Comparison of ENCODE assay signal across 21 cellular contexts in the genomic region with DNA sequence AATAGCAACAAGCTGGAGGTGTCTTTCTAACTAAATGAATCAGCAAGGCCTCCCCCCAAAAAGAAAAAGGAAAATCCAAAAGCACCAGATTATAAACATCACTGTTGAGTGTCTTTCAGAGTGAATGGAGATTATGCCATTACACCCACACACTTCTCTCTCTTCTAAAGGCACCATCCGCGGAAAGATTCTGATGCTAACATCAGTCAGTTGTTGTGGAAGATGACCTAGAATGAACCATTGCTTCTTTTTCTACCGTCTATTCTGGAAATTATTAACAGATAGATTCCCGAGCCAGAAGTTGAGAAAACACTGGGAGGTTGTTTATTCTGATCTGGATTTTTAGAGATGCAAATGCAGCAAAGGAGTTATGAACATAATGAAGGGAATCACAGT.
"Had no signal": no experiment of that assay in that cellular context is flagged by ENCODE, and none has a peak within 500 bp of the region (broad histone marks: within the 10 kb centered on the region; RNA-seq: fewer than 3 reads in every experiment).

No MANE protein-coding gene starts in this region.

- DNase-seq: activated CD4-positive, alpha-beta T cell treated with anti-CD3 and anti-CD28 coated beads for 48 hours; activated CD4-positive, alpha-beta T cell treated with anti-CD3 and anti-CD28 coated beads, Interleukin-2, amount 50 U/mL, for 4 hours; activated CD4-positive, CD25-positive, alpha-beta regulatory T cell treated with anti-CD3 and anti-CD28 coated beads, Interleukin-2, amount 50 U/mL, for 72 hours; activated CD8-positive, alpha-beta memory T cell treated with anti-CD3 and anti-CD28 coated beads, Interleukin-2, amount 50 U/mL, for 48 hours; activated CD8-positive, alpha-beta T cell treated with anti-CD3 and anti-CD28 coated beads, Interleukin-2, amount 10 ng/mL, durations not matched to agents 7 days and 5 days; activated effector memory CD4-positive, alpha-beta T cell treated with Interleukin-2 at 50 U/mL for 16 hours; activated naive CD4-positive, alpha-beta T cell; activated T-cell treated with anti-CD3 and anti-CD28 coated beads, Interleukin-2, amount 50 U/mL, for 24 hours; anterior cingulate cortex; cerebellar nuclear complex; NCI-H1048; NCI-H146; NCI-H187 treated with DMSO at 0.1 percent for 48 hours; NCI-H2081 treated with DMSO at 0.1 percent for 48 hours; NCI-H446; NCI-H524; PC-3; SHP77 treated with DMSO at 0.1 percent for 48 hours had no signal

- H3K9me3 Mint-ChIP-seq: activated naive CD4-positive, alpha-beta T cell treated with anti-CD3 and anti-CD28 coated beads, Interleukin-2, amount 50 U/mL, for 72 hours; activated T-cell treated with anti-CD3 and anti-CD28 coated beads, Interleukin-2, amount 50 U/mL, for 24 hours; activated T-helper 1 cell treated with anti-CD3 and anti-CD28 coated beads, Interleukin-12 subunit alpha, Interleukin-12 subunit beta, Interleukin-2, Interleukin-4 antibody, amounts not matched to agents 30 ng/mL and 10 ng/mL and 1 ng/mL, durations not matched to agents 14 hours and 24 hours and 36 hours; T-helper 1 cell treated with Interleukin-12 subunit alpha and Interleukin-12 subunit beta and Interleukin-4 antibody, amounts not matched to agents 30 μg/mL and 1 μg/mL, for 36 hours had no signal

- ATAC-seq: activated CD8-positive, alpha-beta T cell treated with anti-CD3 and anti-CD28 coated beads, Interleukin-2, amount 10 ng/mL, durations not matched to agents 7 days and 5 days; activated naive CD4-positive, alpha-beta T cell treated with anti-CD3 and anti-CD28 coated beads, Interleukin-2, amount 50 U/mL, for 72 hours; PC-3 had no signal

- H3K27ac Mint-ChIP-seq: activated CD8-positive, alpha-beta T cell treated with anti-CD3 and anti-CD28 coated beads, Interleukin-2, amount 10 ng/mL, durations not matched to agents 7 days and 5 days; activated naive CD4-positive, alpha-beta T cell treated with anti-CD3 and anti-CD28 coated beads, Interleukin-2, amount 50 U/mL, for 72 hours; activated T-cell treated with anti-CD3 and anti-CD28 coated beads, Interleukin-2, amount 50 U/mL, for 24 hours; activated T-helper 1 cell treated with anti-CD3 and anti-CD28 coated beads, Interleukin-12 subunit alpha, Interleukin-12 subunit beta, Interleukin-2, Interleukin-4 antibody, amounts not matched to agents 30 ng/mL and 10 ng/mL and 1 ng/mL, durations not matched to agents 14 hours and 24 hours and 36 hours; T-helper 1 cell treated with Interleukin-12 subunit alpha and Interleukin-12 subunit beta and Interleukin-4 antibody, amounts not matched to agents 30 μg/mL and 1 μg/mL, for 36 hours had no signal

- H3K36me3 Mint-ChIP-seq: activated naive CD4-positive, alpha-beta T cell treated with anti-CD3 and anti-CD28 coated beads, Interleukin-2, amount 50 U/mL, for 72 hours had no signal

- H3K4me3 Mint-ChIP-seq: activated CD8-positive, alpha-beta T cell treated with anti-CD3 and anti-CD28 coated beads, Interleukin-2, amount 10 ng/mL, durations not matched to agents 7 days and 5 days; activated T-cell treated with anti-CD3 and anti-CD28 coated beads, Interleukin-2, amount 50 U/mL, for 24 hours; activated T-helper 1 cell treated with anti-CD3 and anti-CD28 coated beads, Interleukin-12 subunit alpha, Interleukin-12 subunit beta, Interleukin-2, Interleukin-4 antibody, amounts not matched to agents 30 ng/mL and 10 ng/mL and 1 ng/mL, durations not matched to agents 14 hours and 24 hours and 36 hours; T-helper 1 cell treated with Interleukin-12 subunit alpha and Interleukin-12 subunit beta and Interleukin-4 antibody, amounts not matched to agents 30 μg/mL and 1 μg/mL, for 36 hours had no signal
